Comparison of ENCODE assay signal across 23 cellular contexts in genomic region chr7:262251-262572, GRCh38. TPM values are rescaled to one million over a fixed set of nuclear protein-coding genes. Genes with fewer than 3 reads are reported as not detected.
DNase-seq lines count a peak whose midpoint lies in the region; ATAC-seq and TF ChIP-seq lines count a peak whose summit lies in the region.
"Had no signal": no experiment of that assay in that cellular context is flagged by ENCODE, and none has a peak within 500 bp of the region (broad histone marks: within the 10 kb centered on the region; RNA-seq: fewer than 3 reads in every experiment).

No MANE protein-coding gene starts in this region.

- H3K79me2 ChIP-seq in H9 (ENCODE audit: insufficient read depth, low read length): no peaks in the 10 kb centered on the region

- no peak overlapping the region for H2BK5ac ChIP-seq in H9 (ENCODE audit: insufficient read length, low read length)

- H3K9me3 Mint-ChIP-seq in H9: peaks cover 57 to 77% of the 10 kb centered on the region in 2 experiments
- H3K9me3 Mint-ChIP-seq in endothelial cell (ENCODE audit: unreplicated experiment): peaks cover 11% of the 10 kb centered on the region
- H3K9me3 Mint-ChIP-seq: CD4-positive, alpha-beta T cell had no signal

- H3K4me1 Mint-ChIP-seq in H9 (no peaks in the 10 kb centered on the region), endothelial cell (ENCODE audit: unreplicated experiment) (no peaks in the 10 kb centered on the region)
- H3K4me1 Mint-ChIP-seq: mesothelial cell of epicardium had no signal

- no peak overlapping the region for H3K4me2 ChIP-seq in H9 (ENCODE audit: insufficient read depth, insufficient read length, low read length)
- H3K4me2 ChIP-seq: neural progenitor cell had no signal

- no peak overlapping the region for H3K27ac ChIP-seq in H9 (ENCODE audit: insufficient read length, low read depth, low read length)
- H3K27ac ChIP-seq: neural progenitor cell, uterus had no signal

- TF ChIP-seq CTCF in H9 (conservative IDR thresholded peaks at IDR 0.05) (no peak), endothelial cell (IDR thresholded peaks at IDR 0.05; ENCODE audit: unreplicated experiment) (no peak)

- H3K27me3 Mint-ChIP-seq in H9 (ENCODE audit: low read depth) (peaks cover 30% of the 10 kb centered on the region), endothelial cell (ENCODE audit: unreplicated experiment) (peaks cover 29% of the 10 kb centered on the region)
- H3K27me3 Mint-ChIP-seq: activated naive CD8-positive, alpha-beta T cell treated with anti-CD3 and anti-CD28 coated beads, Interleukin-2, amount 10 ng/mL, durations not matched to agents 7 days and 5 days; CD4-positive, alpha-beta T cell had no signal

- H4K91ac ChIP-seq in H9 (ENCODE audit: insufficient read length, low read depth, low read length): no peak overlapping the region

- no peaks in the 10 kb centered on the region for H3K4me1 ChIP-seq in H9 (ENCODE audit: insufficient read depth, low read length)
- H3K4me1 ChIP-seq: neural progenitor cell, uterus had no signal

- no peak overlapping the region for H2BK20ac ChIP-seq in H9 (ENCODE audit: low read depth, low read length, poor library complexity, severe bottlenecking)

- H3K36me3 Mint-ChIP-seq in H9 (ENCODE audit: insufficient read depth in 1 of 3, low read depth in 3 of 3): peaks cover 54 to 63% (median 62%) of the 10 kb centered on the region in 3 experiments
- peaks cover 24% of the 10 kb centered on the region for H3K36me3 Mint-ChIP-seq in endothelial cell (ENCODE audit: low read depth, unreplicated experiment)
- H3K36me3 Mint-ChIP-seq: activated naive CD8-positive, alpha-beta T cell treated with anti-CD3 and anti-CD28 coated beads, Interleukin-2, amount 10 ng/mL, durations not matched to agents 7 days and 5 days had no signal

- peak overlapping the region in 2 of 3 experiments; percentile 35 to 40; a peak in 1 of 7 replicates for H3K27ac Mint-ChIP-seq in H9
- peak overlapping the region; percentile 78 for H3K27ac Mint-ChIP-seq in endothelial cell (ENCODE audit: unreplicated experiment)
- H3K27ac Mint-ChIP-seq: activated naive CD8-positive, alpha-beta T cell treated with anti-CD3 and anti-CD28 coated beads, Interleukin-2, amount 10 ng/mL, durations not matched to agents 7 days and 5 days; CD4-positive, alpha-beta T cell; HFFc6; mesothelial cell of epicardium; neural progenitor cell had no signal

- H3K9me3 ChIP-seq in H9 (ENCODE audit: control insufficient read depth, low read depth, low read length): peaks cover 46% of the 10 kb centered on the region
- H3K9me3 ChIP-seq: uterus had no signal

- H3K9ac ChIP-seq in H9 (ENCODE audit: extremely low read depth, insufficient read length, low read length): no peak overlapping the region
- H3K9ac ChIP-seq: neural progenitor cell had no signal

- H3T11ph ChIP-seq in H9 (ENCODE audit: low read length): no peak overlapping the region

- no peak overlapping the region for H3K14ac ChIP-seq in H9 (ENCODE audit: insufficient read depth, low read length)

- H2BK12ac ChIP-seq in H9 (ENCODE audit: insufficient read length, low read depth, low read length): no peak overlapping the region

- H2AK5ac ChIP-seq in H9 (ENCODE audit: insufficient read length, low read length): no peak overlapping the region

- no peaks in the 10 kb centered on the region for H3K27me3 ChIP-seq in H9 (ENCODE audit: insufficient read depth, low read length)
- H3K27me3 ChIP-seq: neural progenitor cell, uterus had no signal

- H3K4ac ChIP-seq in H9 (ENCODE audit: low read depth, low read length): no peak overlapping the region

- H4K20me1 ChIP-seq in H9 (ENCODE audit: control insufficient read depth, insufficient read depth, insufficient read length): no peaks in the 10 kb centered on the region

- DNase-seq in activated effector memory CD4-positive, alpha-beta T cell treated with anti-CD3 and anti-CD28 coated beads, Interleukin-2, amount 50 U/mL, for 16 hours: peak; percentile 4
- DNase-seq in activated effector memory CD4-positive, alpha-beta T cell treated with Interleukin-2 at 50 U/mL for 16 hours: no peak
- DNase-seq in H9 (no peak), endothelial cell (ENCODE audit: low spot score) (no peak), posterior vena cava (ENCODE audit: low spot score) (peak; percentile 70), cerebellum (ENCODE audit: low spot score) (no peak), G401 (ENCODE audit: low spot score) (no peak)
- DNase-seq: DND-41, islet precursor cell, NCI-H2081, NCI-H510A treated with DMSO at 0.1 percent for 48 hours, SIG-M5, uterus had no signal

- WGBS in H9 (ENCODE audit: extremely low coverage, insufficient read length, low lambda C conversion rate): no CpG with 5 or more reads among the region's 9 CpGs

- in situ Hi-C loops in G401 (cut with HindIII; ENCODE audit: low sequenced_read_pairs): no loop called here

- H3K79me1 ChIP-seq in H9 (ENCODE audit: insufficient read depth, low read depth, low read length, poor library complexity, severe bottlenecking): no peaks in the 10 kb centered on the region

- no peak overlapping the region for H3K23ac ChIP-seq in H9 (ENCODE audit: insufficient read length, low read depth, low read length)

- ATAC-seq in GM21515 (IDR thresholded peaks at IDR 0.05; ENCODE audit: unreplicated experiment): no peak
- ATAC-seq: activated CD4-positive, CD25-positive, alpha-beta regulatory T cell treated with anti-CD3 and anti-CD28 coated beads, Interleukin-2, amount 50 U/mL, for 24 hours; esophagus mucosa had no signal

- no peak overlapping the region for H3K56ac ChIP-seq in H9 (ENCODE audit: insufficient read length, low read depth, low read length)

- H3K18ac ChIP-seq in H9 (ENCODE audit: insufficient read length, low read depth, low read length): no peak overlapping the region

- no peak overlapping the region for H2BK120ac ChIP-seq in H9 (ENCODE audit: low read depth, low read length, poor library complexity, severe bottlenecking)

- H3K23me2 ChIP-seq in H9 (ENCODE audit: insufficient read length, low read depth, low read length, poor library complexity, severe bottlenecking): no peaks in the 10 kb centered on the region

- no peak overlapping the region for H4K5ac ChIP-seq in H9 (ENCODE audit: insufficient read length, low read depth, low read length)

- no peak overlapping the region for H2BK15ac ChIP-seq in H9 (ENCODE audit: low read depth, low read length)

- H3K4me3 Mint-ChIP-seq in H9: no peak overlapping the region; a peak in 2 of 5 replicates
- peak overlapping the region; percentile 81 for H3K4me3 Mint-ChIP-seq in endothelial cell (ENCODE audit: unreplicated experiment)
- H3K4me3 Mint-ChIP-seq: activated naive CD8-positive, alpha-beta T cell treated with anti-CD3 and anti-CD28 coated beads, Interleukin-2, amount 10 ng/mL, durations not matched to agents 7 days and 5 days; CD4-positive, alpha-beta T cell; HFFc6; mesothelial cell of epicardium; neural progenitor cell had no signal

- no peak overlapping the region for H2AFZ ChIP-seq in H9 (ENCODE audit: low read length)
- H2AFZ ChIP-seq: neural progenitor cell had no signal

- H4K8ac ChIP-seq in H9 (replicated peaks; ENCODE audit: insufficient read length, low read depth, low read length): no peak overlapping the region

- intact Hi-C loops in posterior vena cava (cut with DNase I): no loop called here

RNA-seq across cellular contexts. Expression of gene FOXL3, which starts 27.8 kb away (rescaled TPM):
- total RNA-seq in H9 (2021) (not detected in 2 replicates), endothelial cell (ENCODE audit: unreplicated experiment) (not detected), posterior vena cava (not detected), cerebellum (not detected)
- not detected in 2 replicates for total RNA-seq in G401 (2014; rRNA removed; shearing (Covaris generic))
- total RNA-seq: A673; activated naive CD8-positive, alpha-beta T cell treated with anti-CD3 and anti-CD28 coated beads, Interleukin-2, amount 10 ng/mL, durations not matched to agents 7 days and 5 days; CD4-positive, alpha-beta T cell; dermis microvascular lymphatic vessel endothelial cell; esophagus mucosa; HFFc6; mesothelial cell of epicardium; uterus had no signal

Comparison
In these comparisons a context has a peak if more than half of its experiments do, and no peak if none do; other contexts are left out.
1. DNase-seq: peak in activated effector memory CD4-positive, alpha-beta T cell treated with anti-CD3 and anti-CD28 coated beads, Interleukin-2, amount 50 U/mL, for 16 hours (single experiment) and posterior vena cava (single experiment); none in activated effector memory CD4-positive, alpha-beta T cell treated with Interleukin-2 at 50 U/mL for 16 hours (single experiment), H9 (single experiment), endothelial cell (single experiment), cerebellum (single experiment) and G401 (single experiment).